ENCODE assay signal across 26 cellular contexts in the genomic region with DNA sequence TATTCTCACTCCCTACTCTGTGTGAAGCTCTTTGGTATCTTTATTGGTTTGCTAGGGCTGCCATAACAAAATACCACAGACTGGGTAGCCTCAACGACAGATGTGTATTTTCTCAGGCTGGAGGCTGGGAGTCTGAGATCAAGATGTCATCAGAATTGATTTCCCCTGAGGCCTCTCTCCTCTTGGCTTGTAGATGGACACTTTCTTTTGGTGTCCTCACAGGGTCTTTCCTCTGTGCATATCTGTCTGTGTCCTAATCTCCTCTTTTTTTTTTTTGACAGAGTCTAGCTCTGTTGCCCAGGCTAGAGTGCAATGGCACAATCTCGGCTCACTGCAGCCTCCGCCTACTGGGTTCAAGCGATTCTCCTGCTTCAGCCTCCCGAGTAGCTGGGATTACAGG.
"Had no signal": no experiment of that assay in that cellular context is flagged by ENCODE, and none has a peak within 500 bp of the region (broad histone marks: within the 10 kb centered on the region; RNA-seq: fewer than 3 reads in every experiment).

No MANE protein-coding gene starts in this region.

- H3K9me3 Mint-ChIP-seq: naive thymus-derived CD8-positive, alpha-beta T cell; nephron progenitor cell; stimulated activated effector memory CD8-positive, alpha-beta T cell treated with anti-CD3 and anti-CD28 coated beads, Interleukin-12 subunit alpha, Interleukin-12 subunit beta, amount 100 ng/mL, for 72 hours had no signal

- H3K4me1 Mint-ChIP-seq: naive thymus-derived CD8-positive, alpha-beta T cell; nephron progenitor cell; stimulated activated effector memory CD8-positive, alpha-beta T cell treated with anti-CD3 and anti-CD28 coated beads, Interleukin-12 subunit alpha, Interleukin-12 subunit beta, amount 100 ng/mL, for 72 hours had no signal

- ATAC-seq: esophagus mucosa; foreskin keratinocyte; heart right ventricle; left cardiac atrium; left lung; naive thymus-derived CD8-positive, alpha-beta T cell; sciatic nerve; stimulated activated effector memory CD8-positive, alpha-beta T cell treated with anti-CD3 and anti-CD28 coated beads, Interleukin-12 subunit alpha, Interleukin-12 subunit beta, amount 100 ng/mL, for 72 hours had no signal

- H3K36me3 ChIP-seq: heart right ventricle, left lung, prostate gland, right atrium auricular region, stomach, thyroid gland, vagina had no signal

- H3K4me1 ChIP-seq: heart right ventricle, left lung, prostate gland, right atrium auricular region, stomach, thyroid gland, vagina had no signal

- DNase-seq: dorsolateral prefrontal cortex; effector CD4-positive, alpha-beta T cell; foreskin keratinocyte; glutamatergic neuron; heart right ventricle; hippocampal formation; left cardiac atrium; left lung; mesendoderm; naive thymus-derived CD8-positive, alpha-beta T cell; nephron progenitor cell; nucleus accumbens; stimulated activated CD4-positive, alpha-beta T cell treated with anti-CD3 and anti-CD28 coated beads, Interleukin-2, amount 100 ng/mL, for 24 hours; stimulated activated CD4-positive, alpha-beta T cell treated with anti-CD3 and anti-CD28 coated beads, Interleukin-4, amount 100 ng/mL, for 24 hours; stimulated activated naive CD4-positive, alpha-beta T cell treated with Interleukin-2 at 50 U/mL for 16 hours; stomach; thyroid gland; trophoblast cell had no signal

- H3K4me3 ChIP-seq: dorsolateral prefrontal cortex, heart right ventricle, left lung, prostate gland, right atrium auricular region, stomach, thyroid gland, vagina had no signal

- H3K4me3 Mint-ChIP-seq: nephron progenitor cell; stimulated activated effector memory CD8-positive, alpha-beta T cell treated with anti-CD3 and anti-CD28 coated beads, Interleukin-12 subunit alpha, Interleukin-12 subunit beta, amount 100 ng/mL, for 72 hours had no signal

- H3K36me3 Mint-ChIP-seq: naive thymus-derived CD8-positive, alpha-beta T cell; stimulated activated effector memory CD8-positive, alpha-beta T cell treated with anti-CD3 and anti-CD28 coated beads, Interleukin-12 subunit alpha, Interleukin-12 subunit beta, amount 100 ng/mL, for 72 hours had no signal

- H3K27me3 ChIP-seq: right atrium auricular region, thyroid gland, vagina had no signal

- H3K27ac Mint-ChIP-seq: naive thymus-derived CD8-positive, alpha-beta T cell; nephron progenitor cell; stimulated activated effector memory CD8-positive, alpha-beta T cell treated with anti-CD3 and anti-CD28 coated beads, Interleukin-12 subunit alpha, Interleukin-12 subunit beta, amount 100 ng/mL, for 72 hours had no signal

- H3K9me3 ChIP-seq: left lung, prostate gland, right atrium auricular region, stomach, thyroid gland, vagina had no signal

- H3K27ac ChIP-seq: dorsolateral prefrontal cortex, epithelial cell of prostate, foreskin keratinocyte, heart right ventricle, left lung, prostate gland, right atrium auricular region, stomach, thyroid gland, vagina had no signal

- FAIRE-seq: islet of Langerhans had no signal
